In genomic region chr9:19457694-19458009, GRCh38 we compare ENCODE assay signal across 8 cellular contexts. TPM values are rescaled to one million over a fixed set of nuclear protein-coding genes. Genes with fewer than 3 reads are reported as not detected.
A peak's percentile ranks its signal among the peaks of the same experiment; 100 is the strongest.
DNase-seq lines count a peak whose midpoint lies in the region; ATAC-seq and TF ChIP-seq lines count a peak whose summit lies in the region.

No MANE protein-coding gene starts in this region.

- BruUV-seq in Caco-2 (replicated peaks; lab: Mats Ljungman, UMichigan) (no TSS peak), Panc1 (replicated peaks; lab: Mats Ljungman, UMichigan) (no TSS peak)

- CTCF ChIA-PET in Caco-2 (lab: Charles Lee) (interaction anchor here (0.7 to 1.2 kb wide), 4 partner anchors 80 to 409 kb away, joined by 3 to 14 read pairs (median 4); partner anchors contain the start of genes DENND4C and RRAGA), Panc1 (lab: Charles Lee) (no interaction called here), HEK293T (lab: Yijun Ruan, JAX) (interaction anchor here (4.4 kb wide), 1 partner anchor 8 kb away, joined by 22 read pairs; no protein-coding TSS in a partner anchor)

- peak overlapping the region; percentile 28 for H3K4me2 ChIP-seq in mesenchymal stem cell (ENCODE audit: low read length, poor library complexity, severe bottlenecking)

- H3K36me3 Mint-ChIP-seq in Caco-2 (ENCODE audit: insufficient read depth, unreplicated experiment): no peaks in the 10 kb centered on the region

- H2BK5ac ChIP-seq in mesenchymal stem cell (ENCODE audit: low read depth, low read length, poor library complexity, severe bottlenecking): no peak overlapping the region

- intact Hi-C loops in Caco-2 (cut with micrococcal nuclease; ENCODE audit: unreplicated experiment): loop anchor here (1.0 to 5.0 kb wide), 6 partner anchors 49 to 428 kb away; partner anchors contain the start of genes ACER2, RPS6 and RRAGA
- intact Hi-C loops in Panc1 (cut with micrococcal nuclease; ENCODE audit: unreplicated experiment): loop anchor here (5.0 kb wide), 1 partner anchor 85 kb away; no protein-coding TSS in a partner anchor
- intact Hi-C loops in colonic mucosa (cut with DNase I): loop anchor here (5.0 to 10.0 kb wide), 2 partner anchors 80 to 373 kb away; no protein-coding TSS in a partner anchor

- 10% methylated on average over 1 of the region's 5 CpGs for WGBS in mesenchymal stem cell

- no peak overlapping the region for H2BK12ac ChIP-seq in mesenchymal stem cell (ENCODE audit: low read length in 2 of 2)

- H3K4me1 ChIP-seq in Caco-2 (no peaks in the 10 kb centered on the region), Panc1 (ENCODE audit: control insufficient read depth, insufficient read depth, low read length) (no peaks in the 10 kb centered on the region), mesenchymal stem cell (ENCODE audit: control insufficient read depth, insufficient read depth, low read depth, low read length) (no peaks in the 10 kb centered on the region), colonic mucosa (no peaks in the 10 kb centered on the region)

- H4K8ac ChIP-seq in mesenchymal stem cell (ENCODE audit: low read length): no peak overlapping the region

- H2BK15ac ChIP-seq in mesenchymal stem cell (ENCODE audit: low read depth, poor library complexity, severe bottlenecking): no peak overlapping the region

- no peaks in the 10 kb centered on the region for H3K36me3 ChIP-seq in Caco-2 (ENCODE audit: control insufficient read depth, insufficient read depth, low read length)
- no peaks in the 10 kb centered on the region for H3K36me3 ChIP-seq in Panc1 (ENCODE audit: control insufficient read depth, insufficient read depth, low read length)
- no peaks in the 10 kb centered on the region for H3K36me3 ChIP-seq in mesenchymal stem cell (ENCODE audit: control insufficient read depth in 1 of 2, insufficient read depth in 2 of 2, low read depth in 1 of 2, low read length in 2 of 2)
- no peaks in the 10 kb centered on the region for H3K36me3 ChIP-seq in colonic mucosa

- no peak overlapping the region for H3K14ac ChIP-seq in mesenchymal stem cell (ENCODE audit: low read length in 2 of 2)

- peak overlapping the region; percentile 77 for H3K9ac ChIP-seq in mesenchymal stem cell (ENCODE audit: low read length)
- H3K9ac ChIP-seq in colonic mucosa (ENCODE audit: low read depth in 2 of 2, low read length in 2 of 2): no peak overlapping the region

- no peak overlapping the region for H3K4ac ChIP-seq in mesenchymal stem cell (ENCODE audit: low read depth in 1 of 2, low read length in 2 of 2)

- POLR2A ChIA-PET in Caco-2 (lab: Charles Lee): interaction anchor here (1.6 kb wide), 1 partner anchor 77 kb away, joined by 5 read pairs; the partner anchor contains the start of gene RPS6
- POLR2A ChIA-PET in Panc1 (lab: Charles Lee): no interaction called here
- POLR2A ChIA-PET in HEK293T (lab: Yijun Ruan, JAX): interaction anchor here (1.0 to 1.3 kb wide), 2 partner anchors 78 to 408 kb away, joined by 3 to 7 read pairs; partner anchors contain the start of genes RPS6 and RRAGA

- H3K27ac Mint-ChIP-seq in Caco-2 (ENCODE audit: unreplicated experiment): no peak overlapping the region

- no peak overlapping the region for H2AK5ac ChIP-seq in mesenchymal stem cell (ENCODE audit: low read length, severe bottlenecking)

- no peak overlapping the region for H2AFZ ChIP-seq in mesenchymal stem cell (ENCODE audit: low read depth, low read length)

- TF ChIP-seq CTCF in Caco-2 (IDR thresholded peaks at IDR 0.05; ENCODE audit: insufficient read depth in 1 of 2, low read depth in 1 of 2, low read length in 1 of 2, severe bottlenecking in 1 of 2, unreplicated experiment in 1 of 2) (no peak), Panc1 (IDR thresholded peaks at IDR 0.05) (peak; percentile 47; the same call in 1 of the 2 replicates), colonic mucosa (IDR thresholded peaks at IDR 0.05) (no peak)

- no peaks in the 10 kb centered on the region for H3K4me1 Mint-ChIP-seq in Caco-2 (ENCODE audit: low read depth, unreplicated experiment)

- H2BK120ac ChIP-seq in mesenchymal stem cell (ENCODE audit: low read depth, low read length): no peak overlapping the region

- no peak overlapping the region for H4K91ac ChIP-seq in mesenchymal stem cell (ENCODE audit: low read length)

- no peaks in the 10 kb centered on the region for H3K9me3 Mint-ChIP-seq in Caco-2 (ENCODE audit: unreplicated experiment)

- H3K27me3 ChIP-seq in Caco-2 (replicated peaks; ENCODE audit: control insufficient read depth, insufficient read depth, low read length) (no peaks in the 10 kb centered on the region), Panc1 (ENCODE audit: control insufficient read depth, insufficient read depth, low read length) (no peaks in the 10 kb centered on the region), mesenchymal stem cell (ENCODE audit: control insufficient read depth in 1 of 2, insufficient read depth in 1 of 2, low read length in 2 of 2) (no peaks in the 10 kb centered on the region), colonic mucosa (no peaks in the 10 kb centered on the region)

- no peaks in the 10 kb centered on the region for H3K27me3 Mint-ChIP-seq in Caco-2 (ENCODE audit: insufficient read depth, unreplicated experiment)

- H3K9me3 ChIP-seq in Caco-2 (no peaks in the 10 kb centered on the region), Panc1 (ENCODE audit: control insufficient read depth, insufficient read depth, low read depth, low read length) (no peaks in the 10 kb centered on the region), mesenchymal stem cell (ENCODE audit: control insufficient read depth, low read length) (no peaks in the 10 kb centered on the region), colonic mucosa (no peaks in the 10 kb centered on the region)

- DNase-seq in Caco-2 (no peak), Panc1 (ENCODE audit: low read depth, low spot score) (no peak), mesenchymal stem cell (no peak), cerebellar cortex (ENCODE audit: low spot score) (no peak), colonic mucosa (no peak), HEK293T (ENCODE audit: extremely low spot score) (no peak)

- in situ Hi-C loops in Panc1 (cut with HindIII; ENCODE audit: low pct_unique_long_range_greater_than_20kb, low sequenced_read_pairs): no loop called here

- H3K27ac ChIP-seq in Panc1 (ENCODE audit: low read length) (no peak overlapping the region), mesenchymal stem cell (ENCODE audit: low read length, poor library complexity, severe bottlenecking) (no peak overlapping the region), colonic mucosa (no peak overlapping the region)

- ATAC-seq in GM21526 (IDR thresholded peaks at IDR 0.05; ENCODE audit: low FRiP score, unreplicated experiment) (peak; percentile 17), Panc1 (no peak), HG03469 (IDR thresholded peaks at IDR 0.05; ENCODE audit: unreplicated experiment) (no peak)

- no peak overlapping the region for H3K18ac ChIP-seq in mesenchymal stem cell (ENCODE audit: low read depth in 1 of 2, low read length in 2 of 2)

- H3K4me3 ChIP-seq in Caco-2 (ENCODE audit: low read depth, low read length): no peak overlapping the region
- peak overlapping the region in 1 of 2 experiments; percentile 35; a peak in 2 of 4 replicates for H3K4me3 ChIP-seq in Panc1 (ENCODE audit: low read depth in 2 of 2, low read length in 2 of 2)
- H3K4me3 ChIP-seq in mesenchymal stem cell (ENCODE audit: insufficient read depth in 1 of 2, low read depth in 1 of 2, low read length in 2 of 2): peak overlapping the region in 1 of 2 experiments; percentile 64
- H3K4me3 ChIP-seq in colonic mucosa: no peak overlapping the region

- H3K4me3 Mint-ChIP-seq in Caco-2 (ENCODE audit: unreplicated experiment): peak overlapping the region; percentile 9

- H3K79me1 ChIP-seq in mesenchymal stem cell (replicated peaks; ENCODE audit: low read length, poor library complexity, severe bottlenecking): no peaks in the 10 kb centered on the region

- no peak overlapping the region for H3K23ac ChIP-seq in mesenchymal stem cell (ENCODE audit: low read length in 2 of 2)

TF ChIP-seq in HEK293T, 16 proteins besides CTCF, POLR2A, EP300 and RAD21:
- TF ChIP-seq FOXK2 (IDR thresholded peaks at IDR 0.05): no peak
- TF ChIP-seq, protein P1, sequence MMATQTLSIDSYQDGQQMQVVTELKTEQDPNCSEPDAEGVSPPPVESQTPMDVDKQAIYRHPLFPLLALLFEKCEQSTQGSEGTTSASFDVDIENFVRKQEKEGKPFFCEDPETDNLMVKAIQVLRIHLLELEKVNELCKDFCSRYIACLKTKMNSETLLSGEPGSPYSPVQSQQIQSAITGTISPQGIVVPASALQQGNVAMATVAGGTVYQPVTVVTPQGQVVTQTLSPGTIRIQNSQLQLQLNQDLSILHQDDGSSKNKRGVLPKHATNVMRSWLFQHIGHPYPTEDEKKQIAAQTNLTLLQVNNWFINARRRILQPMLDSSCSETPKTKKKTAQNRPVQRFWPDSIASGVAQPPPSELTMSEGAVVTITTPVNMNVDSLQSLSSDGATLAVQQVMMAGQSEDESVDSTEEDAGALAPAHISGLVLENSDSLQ (IDR thresholded peaks at IDR 0.05): no peak
- TF ChIP-seq FOXA1 (IDR thresholded peaks at IDR 0.05): no peak

RNA-seq across cellular contexts. Expression of gene ACER2, which starts 48.8 kb away (rescaled TPM):
- total RNA-seq in Caco-2 (2022): 2.4 and 2.5 TPM in 2 replicates
- total RNA-seq in Panc1 (2021; ENCODE audit: unreplicated experiment): 1.3 TPM
- 0.48 TPM for polyA plus RNA-seq in Panc1 (2012; ENCODE audit: insufficient read length)
- 2.0 TPM for polyA plus RNA-seq in mesenchymal stem cell (2013, experiment 1 of 2)
- 2.2 TPM for polyA plus RNA-seq in mesenchymal stem cell (2013, experiment 2 of 2)
- total RNA-seq in colonic mucosa: 10 to 100 TPM; 10.6 to 11.9 TPM
